In the genomic region with DNA sequence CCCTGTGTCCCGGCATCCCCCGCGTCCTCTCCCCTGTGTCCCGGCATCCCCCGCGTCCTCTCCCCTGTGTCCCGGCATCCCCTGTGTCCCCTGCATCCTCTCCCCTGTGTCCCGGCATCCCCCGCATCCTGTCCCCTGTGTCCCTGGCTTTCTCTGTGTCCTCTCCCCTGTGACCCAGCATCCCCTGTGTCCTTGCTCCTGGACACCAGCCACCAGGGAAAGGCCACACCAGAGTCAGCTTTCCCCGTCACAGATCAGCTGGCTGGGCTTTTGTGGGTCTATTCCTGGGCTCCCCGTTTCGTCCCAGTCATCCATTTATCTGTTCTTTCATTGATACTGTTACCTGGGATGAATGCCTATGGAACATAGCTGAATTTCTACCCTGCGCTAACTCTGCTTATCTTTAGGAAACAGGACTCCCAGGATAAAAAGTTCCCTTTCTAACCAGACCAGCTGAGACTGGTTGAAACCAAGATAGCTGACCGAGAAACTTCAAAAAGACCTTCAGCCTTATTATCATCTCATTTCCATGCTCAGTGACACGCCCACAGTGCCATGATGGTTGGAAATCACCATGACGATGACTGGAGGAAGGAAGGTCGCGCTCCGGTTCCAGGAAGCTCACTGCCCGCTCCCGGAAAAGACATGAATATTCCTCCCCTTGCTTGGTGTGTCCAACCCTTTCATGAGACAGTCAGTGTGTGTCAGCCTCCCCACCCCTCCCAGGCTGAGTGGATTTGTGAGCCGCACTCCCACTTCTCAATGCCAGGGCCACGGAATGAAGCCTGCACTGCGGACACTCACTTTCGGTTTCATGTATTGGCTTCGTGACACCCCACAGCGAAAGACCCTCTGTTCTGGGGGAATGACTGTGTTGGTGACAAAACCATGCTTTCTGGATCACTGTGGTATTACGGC, we compare ENCODE assay signal across 26 cellular contexts.
DNase-seq lines count a peak whose midpoint lies in the region; ATAC-seq and TF ChIP-seq lines count a peak whose summit lies in the region.
"Had no signal": no experiment of that assay in that cellular context is flagged by ENCODE, and none has a peak within 500 bp of the region (broad histone marks: within the 10 kb centered on the region; RNA-seq: fewer than 3 reads in every experiment).

No MANE protein-coding gene starts in this region.

- H3K79me2 ChIP-seq in PC-9 (ENCODE audit: low read depth) (no peaks in the 10 kb centered on the region), H9 (ENCODE audit: insufficient read depth, low read length) (no peaks in the 10 kb centered on the region)

- H3K9me3 Mint-ChIP-seq in brain (peaks cover 0 to 6% (median 3%) of the 10 kb centered on the region in 5 experiments), osteocyte (ENCODE audit: unreplicated experiment) (no peaks in the 10 kb centered on the region), H9 (peaks cover 7 to 8% of the 10 kb centered on the region in 2 experiments)
- H3K9me3 Mint-ChIP-seq: activated T-helper 2 cell treated with anti-CD3 and anti-CD28 coated beads, Interferon-gamma antibody, Interleukin-2, Interleukin-4, amounts not matched to agents 10 μg/mL and 5 μg/mL and 100 μg/mL, durations not matched to agents 14 hours and 24 hours and 36 hours; T-cell had no signal

- no peaks in the 10 kb centered on the region for H3K79me1 ChIP-seq in H9 (ENCODE audit: insufficient read depth, low read depth, low read length, poor library complexity, severe bottlenecking)

- H3K27me3 Mint-ChIP-seq in brain (peaks cover 14% of the 10 kb centered on the region), osteocyte (ENCODE audit: unreplicated experiment) (no peaks in the 10 kb centered on the region), H9 (ENCODE audit: low read depth) (peaks cover 15% of the 10 kb centered on the region)

- H3K4me3 Mint-ChIP-seq in brain (no peak overlapping the region), osteocyte (ENCODE audit: unreplicated experiment) (no peak overlapping the region), H9 (no peak overlapping the region)
- H3K4me3 Mint-ChIP-seq: activated naive CD8-positive, alpha-beta T cell; IgD-negative memory B cell; T-cell had no signal

- no peak overlapping the region for H2BK12ac ChIP-seq in H9 (ENCODE audit: insufficient read length, low read depth, low read length)

- H3K4me2 ChIP-seq in PC-9 (peak overlapping the region; percentile 18; the same call in 1 of the 2 replicates), H9 (ENCODE audit: insufficient read depth, insufficient read length, low read length) (no peak overlapping the region)
- H3K4me2 ChIP-seq: BLaER1 had no signal

- TF ChIP-seq CTCF in PC-9 (conservative IDR thresholded peaks at IDR 0.05) (no peak), brain (conservative IDR thresholded peaks at IDR 0.05) (no peak), osteocyte (IDR thresholded peaks at IDR 0.05) (no peak), H9 (conservative IDR thresholded peaks at IDR 0.05) (no peak)

- no peaks in the 10 kb centered on the region for H4K20me1 ChIP-seq in PC-9 (ENCODE audit: insufficient read depth)
- H4K20me1 ChIP-seq in H9 (ENCODE audit: control insufficient read depth, insufficient read depth, insufficient read length): no peaks in the 10 kb centered on the region
- H4K20me1 ChIP-seq: BLaER1 had no signal

- no peak overlapping the region for H2BK20ac ChIP-seq in H9 (ENCODE audit: low read depth, low read length, poor library complexity, severe bottlenecking)

- DNase-seq in CD1c-positive myeloid dendritic cell (ENCODE audit: extremely low spot score): peak; percentile 5
- no peak for DNase-seq in PC-9
- peak; percentile 77 for DNase-seq in osteocyte (ENCODE audit: extremely low spot score, unreplicated experiment)
- DNase-seq in NCI-H82 treated with DMSO at 0.1 percent for 48 hours (lab: John Stamatoyannopoulos, UW; ENCODE audit: unreplicated experiment): no peak
- no peak for DNase-seq in H9
- DNase-seq: activated CD4-positive, alpha-beta T cell treated with anti-CD3 and anti-CD28 coated beads for 48 hours; Calu3; central memory CD4-positive, alpha-beta T cell; left colon; midbrain; NCI-H146; NCI-H2171; NCI-H69; stimulated activated CD4-positive, alpha-beta T cell treated with anti-CD3 and anti-CD28 coated beads, Interleukin-2, amount 100 ng/mL, for 48 hours; stimulated activated naive CD8-positive, alpha-beta T cell treated with anti-CD3 and anti-CD28 coated beads, Interleukin-15, Interleukin-2, amounts not matched to agents 100 U/mL and 50 U/mL, for 24 hours had no signal

- H4K91ac ChIP-seq in H9 (ENCODE audit: insufficient read length, low read depth, low read length): no peak overlapping the region

- H3K9me3 ChIP-seq in PC-9 (ENCODE audit: insufficient read depth, low read depth) (no peaks in the 10 kb centered on the region), H9 (ENCODE audit: control insufficient read depth, low read depth, low read length) (no peaks in the 10 kb centered on the region)
- H3K9me3 ChIP-seq: ascending aorta, prostate gland had no signal

- H3K4me1 Mint-ChIP-seq in brain: peaks cover 49% of the 10 kb centered on the region
- H3K4me1 Mint-ChIP-seq in osteocyte (ENCODE audit: unreplicated experiment): no peaks in the 10 kb centered on the region
- peaks cover 10 to 24% of the 10 kb centered on the region in 2 experiments for H3K4me1 Mint-ChIP-seq in H9
- H3K4me1 Mint-ChIP-seq: T-cell had no signal

- H2BK5ac ChIP-seq in H9 (ENCODE audit: insufficient read length, low read length): no peak overlapping the region

- no CpG with 5 or more reads among the region's 28 CpGs for WGBS in H9 (ENCODE audit: extremely low coverage, insufficient read length, low lambda C conversion rate)

- no peaks in the 10 kb centered on the region for H3K36me3 ChIP-seq in PC-9 (ENCODE audit: low read depth)
- H3K36me3 ChIP-seq: ascending aorta, BLaER1, prostate gland, tibial nerve had no signal

- peak overlapping the region in 3 of 5 experiments; percentile 43 to 74 (median 49) for H3K27ac Mint-ChIP-seq in brain
- H3K27ac Mint-ChIP-seq in osteocyte (ENCODE audit: unreplicated experiment): no peak overlapping the region
- H3K27ac Mint-ChIP-seq in H9: no peak overlapping the region; a peak in 2 of 7 replicates
- H3K27ac Mint-ChIP-seq: activated naive CD8-positive, alpha-beta T cell; activated T-helper 2 cell treated with anti-CD3 and anti-CD28 coated beads, Interferon-gamma antibody, Interleukin-2, Interleukin-4, amounts not matched to agents 10 μg/mL and 5 μg/mL and 100 μg/mL, durations not matched to agents 14 hours and 24 hours and 36 hours; IgD-negative memory B cell had no signal

- H3K14ac ChIP-seq in H9 (ENCODE audit: insufficient read depth, low read length): no peak overlapping the region

- no peaks in the 10 kb centered on the region for H3K4me1 ChIP-seq in PC-9 (replicated peaks; ENCODE audit: insufficient read depth)
- no peaks in the 10 kb centered on the region for H3K4me1 ChIP-seq in H9 (ENCODE audit: insufficient read depth, low read length)
- H3K4me1 ChIP-seq: ascending aorta, prostate gland, tibial nerve had no signal

- no peak overlapping the region for H3K4ac ChIP-seq in H9 (ENCODE audit: low read depth, low read length)

- H3K27me3 ChIP-seq in PC-9 (ENCODE audit: insufficient read depth, low read depth) (peaks cover 72% of the 10 kb centered on the region), H9 (ENCODE audit: insufficient read depth, low read length) (no peaks in the 10 kb centered on the region)
- H3K27me3 ChIP-seq: ascending aorta had no signal

- no peak overlapping the region for H2BK120ac ChIP-seq in H9 (ENCODE audit: low read depth, low read length, poor library complexity, severe bottlenecking)

- no peak overlapping the region for H3K23ac ChIP-seq in H9 (ENCODE audit: insufficient read length, low read depth, low read length)

- no peak overlapping the region for H4K5ac ChIP-seq in H9 (ENCODE audit: insufficient read length, low read depth, low read length)

- H3K4me3 ChIP-seq in PC-9: no peak overlapping the region
- H3K4me3 ChIP-seq: ascending aorta, BLaER1, prostate gland, tibial nerve had no signal

- H3K27ac ChIP-seq in PC-9: no peak overlapping the region
- no peak overlapping the region for H3K27ac ChIP-seq in H9 (ENCODE audit: insufficient read length, low read depth, low read length)
- H3K27ac ChIP-seq: ascending aorta, BLaER1, prostate gland, tibial nerve had no signal

- no peak overlapping the region for H3K56ac ChIP-seq in H9 (ENCODE audit: insufficient read length, low read depth, low read length)

- no peak overlapping the region for H2BK15ac ChIP-seq in H9 (ENCODE audit: low read depth, low read length)

- ATAC-seq in HG02588 (IDR thresholded peaks at IDR 0.05; ENCODE audit: unreplicated experiment) (no peak), HG03521 (IDR thresholded peaks at IDR 0.05; ENCODE audit: unreplicated experiment) (no peak)
- ATAC-seq: left colon; stimulated activated naive CD8-positive, alpha-beta T cell treated with anti-CD3 and anti-CD28 coated beads, Interleukin-15, Interleukin-2, amounts not matched to agents 100 U/mL and 50 U/mL, for 24 hours; T-cell had no signal

- H4K8ac ChIP-seq in H9 (replicated peaks; ENCODE audit: insufficient read length, low read depth, low read length): no peak overlapping the region

- no TSS peak for BruUV-seq in PC-9 (replicated peaks; lab: Mats Ljungman, UMichigan)

- no peaks in the 10 kb centered on the region for H3K23me2 ChIP-seq in H9 (ENCODE audit: insufficient read length, low read depth, low read length, poor library complexity, severe bottlenecking)

- no peaks in the 10 kb centered on the region for H3F3A ChIP-seq in PC-9 (ENCODE audit: insufficient read depth, low read depth)

- POLR2A ChIA-PET in PC-9 (lab: Charles Lee; ENCODE audit: unreplicated experiment): no interaction called here

- intact Hi-C loops in PC-9 (cut with micrococcal nuclease; ENCODE audit: unreplicated experiment): no loop called here

- H2AFZ ChIP-seq in PC-9 (no peak overlapping the region), H9 (ENCODE audit: low read length) (no peak overlapping the region)

- no peak overlapping the region for H3K18ac ChIP-seq in H9 (ENCODE audit: insufficient read length, low read depth, low read length)

- no peak overlapping the region for H2AK5ac ChIP-seq in H9 (ENCODE audit: insufficient read length, low read length)

- H3K9me2 ChIP-seq in PC-9 (ENCODE audit: insufficient read depth): no peaks in the 10 kb centered on the region

- H3K36me3 Mint-ChIP-seq in brain: no peaks in the 10 kb centered on the region
- H3K36me3 Mint-ChIP-seq in osteocyte (ENCODE audit: unreplicated experiment): no peaks in the 10 kb centered on the region
- H3K36me3 Mint-ChIP-seq in H9 (ENCODE audit: insufficient read depth in 1 of 3, low read depth in 3 of 3): peaks cover 2 to 7% (median 5%) of the 10 kb centered on the region in 3 experiments; a peak in 5 of 7 replicates
- H3K36me3 Mint-ChIP-seq: activated naive CD8-positive, alpha-beta T cell; T-cell had no signal

- CTCF ChIA-PET in PC-9 (lab: Charles Lee): no interaction called here

- H3T11ph ChIP-seq in H9 (ENCODE audit: low read length): no peak overlapping the region

- no peak overlapping the region for H3K9ac ChIP-seq in H9 (ENCODE audit: extremely low read depth, insufficient read length, low read length)
- H3K9ac ChIP-seq: BLaER1 had no signal

Comparison
In these comparisons a context has a peak if more than half of its experiments do, and no peak if none do; other contexts are left out.
1. DNase-seq: peak in CD1c-positive myeloid dendritic cell (single experiment) and osteocyte (single experiment); none in PC-9 (0 of 2), NCI-H82 treated with DMSO at 0.1 percent for 48 hours (single experiment) and H9 (single experiment).
2. H3K27ac Mint-ChIP-seq: peak in brain (3 of 5); none in osteocyte (single experiment) and H9 (0 of 3).